Comparison of ENCODE assay signal across 1 cellular context in genomic region chr10:70915206-70915605, GRCh38.
TF ChIP-seq lines count a peak whose summit lies in the region.

No MANE protein-coding gene starts in this region.

TF ChIP-seq in H1, 55 proteins besides CTCF, POLR2A, EP300 and RAD21 (continued from another document):
- TF ChIP-seq SAP30 (IDR thresholded peaks at IDR 0.05; ENCODE audit: insufficient read depth, insufficient replicate concordance, low read length) = no peak
- TF ChIP-seq ASH2L (IDR thresholded peaks at IDR 0.05; ENCODE audit: low read length) = no peak
